8 cellular contexts compared by ENCODE assay signal in the genomic region with DNA sequence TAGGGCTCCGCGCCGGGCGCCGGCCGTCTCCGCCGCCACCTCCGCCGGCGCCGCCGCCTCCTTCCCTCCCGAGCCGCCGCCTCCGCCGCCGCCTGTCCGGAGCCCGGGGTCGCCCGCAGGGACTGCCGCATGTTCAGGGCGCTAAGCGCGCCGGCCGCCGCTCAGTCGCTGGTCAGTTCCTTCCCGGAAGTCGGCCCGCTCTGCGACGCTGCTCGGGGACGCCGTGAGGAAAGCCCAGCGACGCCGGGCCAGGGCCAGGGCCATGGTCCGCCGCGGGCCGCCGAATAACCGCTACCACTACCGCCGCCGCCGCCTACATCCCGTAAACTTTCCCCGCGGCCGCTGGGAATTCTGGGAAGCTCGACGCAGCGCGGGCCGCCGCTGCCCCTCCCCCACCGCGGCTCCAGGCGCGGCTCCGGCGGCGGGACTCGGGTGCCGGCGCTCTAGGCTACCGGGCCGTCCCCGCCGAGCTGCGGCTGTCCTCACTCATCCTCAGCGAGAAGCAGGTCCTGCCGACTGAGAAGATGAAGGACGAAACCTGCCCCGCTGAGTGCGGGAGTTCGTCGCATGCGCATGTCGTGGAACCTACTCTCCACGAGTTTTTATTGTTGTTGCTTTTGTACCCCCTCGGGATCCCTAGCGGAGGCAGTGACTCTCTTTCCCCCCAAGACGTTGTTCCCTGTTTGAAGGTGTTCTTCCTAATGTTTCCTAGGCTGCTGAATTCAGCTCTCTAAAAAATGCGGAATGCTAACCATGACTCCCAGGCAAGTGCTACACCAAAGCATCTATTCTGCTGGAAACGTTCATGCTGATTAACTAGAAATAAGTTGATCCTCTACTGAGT. TPM values are rescaled to one million over a fixed set of nuclear protein-coding genes. Genes with fewer than 3 reads are reported as not detected.
DNase-seq lines count a peak whose midpoint lies in the region; ATAC-seq and TF ChIP-seq lines count a peak whose summit lies in the region.

A gene (minus strand): TSS at position 299 of the 844 bp plus-strand sequence. CDS start 339 bp downstream, outside the sequence.

- no peak within 1 kb of the TSS for H3K4me3 Mint-ChIP-seq in activated naive CD4-positive, alpha-beta T cell treated with anti-CD3 and anti-CD28 coated beads for 36 hours

- no peaks in the 10 kb centered on the region for H4K20me1 ChIP-seq in Karpas-422 (ENCODE audit: insufficient read depth, low read depth, low read length)

- peak within 1 kb of the TSS; percentile 98 for H2AFZ ChIP-seq in Karpas-422 (ENCODE audit: low read length)

- H3K27ac ChIP-seq in Karpas-422 (ENCODE audit: low read length) (no peak within 1 kb of the TSS), thoracic aorta (peak within 1 kb of the TSS; percentile 92 to 94)

- peak within 1 kb of the TSS; percentile 91 for H3K4me2 ChIP-seq in Karpas-422 (ENCODE audit: low read depth, low read length, poor library complexity, severe bottlenecking)

- no peaks in the 10 kb centered on the region for H3K27me3 ChIP-seq in Karpas-422 (ENCODE audit: low read length)
- H3K27me3 ChIP-seq in thoracic aorta (replicated peaks; ENCODE audit: insufficient read depth) = no peaks in the 10 kb centered on the region

- intact Hi-C loops in activated naive CD4-positive, alpha-beta T cell treated with anti-CD3 and anti-CD28 coated beads for 36 hours (cut with micrococcal nuclease) = loop anchor here (1.0 to 10.0 kb wide), 6 partner anchors 95 to 577 kb away; a partner anchor contains a TSS

- H3K36me3 ChIP-seq in Karpas-422 (ENCODE audit: insufficient read depth, low read length) = peaks cover 6% of the 10 kb centered on the region; the same call in 1 of the 2 replicates
- H3K36me3 ChIP-seq in thoracic aorta = no peaks in the 10 kb centered on the region

- no peaks in the 10 kb centered on the region for H3K9me2 ChIP-seq in Karpas-422 (replicated peaks; ENCODE audit: insufficient read depth, low read length)

- peaks cover 14% of the 10 kb centered on the region for H3K4me1 Mint-ChIP-seq in activated naive CD4-positive, alpha-beta T cell treated with anti-CD3 and anti-CD28 coated beads for 36 hours (ENCODE audit: low read depth)

- H3K27me3 Mint-ChIP-seq in activated naive CD4-positive, alpha-beta T cell treated with anti-CD3 and anti-CD28 coated beads for 36 hours (ENCODE audit: low read depth) = no peaks in the 10 kb centered on the region

- H3K9me3 ChIP-seq in Karpas-422 (ENCODE audit: low read length) (no peaks in the 10 kb centered on the region), thoracic aorta (no peaks in the 10 kb centered on the region)

- peak within 1 kb of the TSS; percentile 56 for H3K27ac Mint-ChIP-seq in activated naive CD4-positive, alpha-beta T cell treated with anti-CD3 and anti-CD28 coated beads for 36 hours

- peak; percentile 61 for ATAC-seq in GM21723 (IDR thresholded peaks at IDR 0.05; ENCODE audit: unreplicated experiment)
- ATAC-seq in thoracic aorta (ENCODE audit: insufficient number of reproducible peaks, low FRiP score, low read depth) = peak; percentile 81

- H3K79me2 ChIP-seq in Karpas-422 (ENCODE audit: low read length) = peaks cover 22% of the 10 kb centered on the region

- H3K4me3 ChIP-seq in Karpas-422 (ENCODE audit: low read length) (peak within 1 kb of the TSS; percentile 75), thoracic aorta (peak within 1 kb of the TSS; percentile 81)

- H3K4me1 ChIP-seq in Karpas-422 (ENCODE audit: low read length) = peaks cover 31% of the 10 kb centered on the region
- H3K4me1 ChIP-seq in thoracic aorta (ENCODE audit: control insufficient read depth in 1 of 2, low read depth in 2 of 2) = peaks cover 19 to 22% of the 10 kb centered on the region in 2 donors

- CTCF ChIA-PET in activated naive CD4-positive, alpha-beta T cell treated with anti-CD3 and anti-CD28 coated beads for 36 hours (lab: Charles Lee) = interaction anchor here (0.8 kb wide), 1 partner anchor 109 kb away, joined by 3 read pairs; no protein-coding TSS in a partner anchor

- peak; percentile 93 for TF ChIP-seq POLR2A in Raji (IDR thresholded peaks at IDR 0.05; ENCODE audit: insufficient read depth, low read depth, low read length)

- no peaks in the 10 kb centered on the region for H3K9me3 Mint-ChIP-seq in activated naive CD4-positive, alpha-beta T cell treated with anti-CD3 and anti-CD28 coated beads for 36 hours

- peak within 1 kb of the TSS; percentile 76 for H3K9ac ChIP-seq in Karpas-422 (ENCODE audit: low read length)

- peaks cover 8% of the 10 kb centered on the region for H3K36me3 Mint-ChIP-seq in activated naive CD4-positive, alpha-beta T cell treated with anti-CD3 and anti-CD28 coated beads for 36 hours (ENCODE audit: low read depth)

- TF ChIP-seq CTCF in thoracic aorta (IDR thresholded peaks at IDR 0.05) = no peak

- peak; percentile 87 for DNase-seq in Daoy (ENCODE audit: low read depth)
- peak; percentile 85 for DNase-seq in Karpas-422
- peak; percentile 65 for DNase-seq in activated naive CD4-positive, alpha-beta T cell treated with anti-CD3 and anti-CD28 coated beads for 36 hours
- peak; percentile 37 for DNase-seq in germinal center (ENCODE audit: low spot score)
- DNase-seq in occipital lobe (lab: John Stamatoyannopoulos, UW) = peak; percentile 66
- DNase-seq in thoracic aorta (ENCODE audit: low spot score) = peak; percentile 29

RNA-seq across cellular contexts. Expression of the gene that starts here (rescaled TPM):
- 28.6 and 36.5 TPM in 2 replicates for total RNA-seq in Daoy (2014; rRNA removed; shearing (Covaris generic))
- total RNA-seq in Karpas-422 (2014; rRNA removed; shearing (Covaris generic); ENCODE audit: low replicate concordance) = 14.7 and 22.0 TPM in 2 replicates
- total RNA-seq in activated naive CD4-positive, alpha-beta T cell treated with anti-CD3 and anti-CD28 coated beads for 36 hours = 10 to 100 TPM; 12.7 to 13.5 TPM
- total RNA-seq in occipital lobe (39.5 TPM), thoracic aorta (10 to 100 TPM; 35.6 to 47.9 TPM)

Comparison
In these comparisons a context has a peak if more than half of its experiments do, and no peak if none do; other contexts are left out.
1. DNase-seq: peak in every context shown above with its lines; median percentile 87 in Daoy; 85 in Karpas-422; 66 in occipital lobe; 65 in activated naive CD4-positive, alpha-beta T cell treated with anti-CD3 and anti-CD28 coated beads for 36 hours; 37 in germinal center; 29 in thoracic aorta.